In the genomic region with DNA sequence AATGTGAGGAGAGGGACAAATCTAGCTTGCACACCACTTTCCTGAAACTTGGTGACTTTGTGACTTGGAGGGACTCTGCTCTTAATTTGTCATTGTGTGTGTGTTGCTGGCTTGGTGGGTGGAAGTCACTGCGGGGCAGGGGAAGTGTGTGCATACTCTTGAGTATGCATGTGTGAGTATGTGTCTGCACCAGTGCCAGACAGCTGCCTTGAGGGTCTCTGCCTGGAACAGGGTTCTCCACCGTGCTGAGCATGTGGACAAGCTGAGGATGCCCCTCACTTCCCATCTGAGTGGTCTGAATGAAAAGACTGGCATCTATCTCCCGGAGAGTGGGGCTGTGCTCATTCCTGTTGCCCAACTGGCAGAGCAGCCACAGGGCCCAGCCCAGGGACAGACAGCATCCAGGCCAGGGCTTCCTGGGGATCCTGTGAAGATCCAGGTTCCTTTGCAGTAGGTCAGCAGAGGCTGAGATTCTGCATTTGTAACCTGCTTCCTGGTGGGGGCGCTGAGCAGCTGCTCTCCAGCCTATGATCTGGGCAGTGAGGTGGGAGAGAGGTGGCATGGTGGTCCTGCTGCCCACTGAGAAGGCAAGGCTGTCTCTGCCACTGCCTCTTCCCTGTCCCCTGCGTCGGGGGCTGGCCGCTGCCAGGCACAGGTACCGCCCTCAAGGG, we compare ENCODE assay signal across 1 cellular context.
A peak's percentile ranks its signal among the peaks of the same experiment; 100 is the strongest.
TF ChIP-seq lines count a peak whose summit lies in the region.

No MANE protein-coding gene starts in this region.

TF ChIP-seq in HepG2, 621 proteins besides CTCF, POLR2A, EP300 and RAD21 (continued from another document and continues in another):
- TF ChIP-seq ARID4A (CRISPR knock-in tag; IDR thresholded peaks at IDR 0.05; ENCODE audit: borderline replicate concordance) (peak; percentile 47; the same call in 1 of the 2 replicates), STAG1 (CRISPR knock-in tag; IDR thresholded peaks at IDR 0.05) (peak; percentile 71), BCL6 (CRISPR knock-in tag; IDR thresholded peaks at IDR 0.05) (no peak), SATB2 (CRISPR knock-in tag; IDR thresholded peaks at IDR 0.05) (no peak), ZNF280B (CRISPR knock-in tag; IDR thresholded peaks at IDR 0.05; ENCODE audit: borderline replicate concordance) (0 out of 2 replicates have a peak, but pooled peaks have one; percentile 21), LCORL (IDR thresholded peaks at IDR 0.05) (no peak), LCORL (CRISPR knock-in tag; IDR thresholded peaks at IDR 0.05) (peak; percentile 67), ZNF598 (CRISPR knock-in tag; IDR thresholded peaks at IDR 0.05; ENCODE audit: borderline replicate concordance) (peak; percentile 75; the same call in 1 of the 2 replicates), ZMYM3 (CRISPR knock-in tag; IDR thresholded peaks at IDR 0.05) (peak; percentile 68), NFE2 (CRISPR knock-in tag; IDR thresholded peaks at IDR 0.05) (0 out of 2 replicates have a peak, but pooled peaks have one; percentile 6), ZNF232 (CRISPR knock-in tag; IDR thresholded peaks at IDR 0.05; ENCODE audit: borderline replicate concordance) (no peak), HMGA1 (CRISPR knock-in tag; conservative IDR thresholded peaks at IDR 0.05) (no peak), ZGPAT (CRISPR knock-in tag; IDR thresholded peaks at IDR 0.05) (0 out of 2 replicates have a peak, but pooled peaks have one; percentile 29), ZNF138 (CRISPR knock-in tag; IDR thresholded peaks at IDR 0.05; ENCODE audit: low read depth) (0 out of 2 replicates have a peak, but pooled peaks have one; percentile 53), ZNF34 (CRISPR knock-in tag; IDR thresholded peaks at IDR 0.05; ENCODE audit: borderline replicate concordance) (no peak), SMYD3 (CRISPR knock-in tag; IDR thresholded peaks at IDR 0.05) (0 out of 2 replicates have a peak, but pooled peaks have one; percentile 12), HMGXB4 (CRISPR knock-in tag; IDR thresholded peaks at IDR 0.05; ENCODE audit: borderline replicate concordance in 1 of 2, low read depth in 1 of 2) (peak; percentile 33 to 84; a peak in 3 of 4 replicates), ZNF441 (CRISPR knock-in tag; IDR thresholded peaks at IDR 0.05; ENCODE audit: borderline replicate concordance) (0 out of 2 replicates have a peak, but pooled peaks have one; percentile 34), REXO4 (CRISPR knock-in tag; IDR thresholded peaks at IDR 0.05; ENCODE audit: borderline replicate concordance) (0 out of 2 replicates have a peak, but pooled peaks have one; percentile 32), ZNF17 (CRISPR knock-in tag; IDR thresholded peaks at IDR 0.05) (no peak), IRF2 (CRISPR knock-in tag; IDR thresholded peaks at IDR 0.05) (peak; percentile 48; the same call in 1 of the 2 replicates), ZNF446 (CRISPR knock-in tag; IDR thresholded peaks at IDR 0.05) (no peak), HNRNPH1 (optimal IDR thresholded peaks at IDR 0.05; ENCODE audit: low read depth, low read length) (no peak), NONO (IDR thresholded peaks at IDR 0.05) (no peak), NONO (CRISPR knock-in tag; conservative IDR thresholded peaks at IDR 0.05) (peak; percentile 40; the same call in 1 of the 2 replicates), SP1 (IDR thresholded peaks at IDR 0.05) (no peak), SP1 (CRISPR knock-in tag; IDR thresholded peaks at IDR 0.05) (peak; percentile 51; the same call in 1 of the 2 replicates), FOXO1 (CRISPR knock-in tag; IDR thresholded peaks at IDR 0.05) (peak; percentile 43; the same call in 1 of the 2 replicates), KDM5B (CRISPR knock-in tag; IDR thresholded peaks at IDR 0.05; ENCODE audit: borderline replicate concordance) (0 out of 2 replicates have a peak, but pooled peaks have one; percentile 20), GTF3A (CRISPR knock-in tag; conservative IDR thresholded peaks at IDR 0.05) (no peak), MLX (CRISPR knock-in tag; IDR thresholded peaks at IDR 0.05) (peak; percentile 14; the same call in 1 of the 2 replicates), KDM4B (CRISPR knock-in tag; IDR thresholded peaks at IDR 0.05) (no peak), RXRB (CRISPR knock-in tag; IDR thresholded peaks at IDR 0.05; ENCODE audit: borderline replicate concordance) (peak; percentile 72), ZNF256 (CRISPR knock-in tag; conservative IDR thresholded peaks at IDR 0.05) (no peak; the same call in 1 of the 2 replicates), NR0B2 (CRISPR knock-in tag; IDR thresholded peaks at IDR 0.05) (no peak), SMAD1 (CRISPR knock-in tag; IDR thresholded peaks at IDR 0.05; ENCODE audit: borderline replicate concordance, low read depth) (no peak), CBX1 (IDR thresholded peaks at IDR 0.05; ENCODE audit: low read depth) (peak; percentile 66), THAP11 (CRISPR knock-in tag; IDR thresholded peaks at IDR 0.05) (peak; percentile 63), CEBPZ (IDR thresholded peaks at IDR 0.05; ENCODE audit: low read length) (no peak), HDAC2 (CRISPR knock-in tag; IDR thresholded peaks at IDR 0.05) (peak; percentile 38; the same call in 1 of the 2 replicates), ZFP37 (CRISPR knock-in tag; IDR thresholded peaks at IDR 0.05; ENCODE audit: borderline replicate concordance) (0 out of 2 replicates have a peak, but pooled peaks have one; percentile 22), KDM3A (CRISPR knock-in tag; IDR thresholded peaks at IDR 0.05; ENCODE audit: low read depth) (0 out of 2 replicates have a peak, but pooled peaks have one; percentile 33), HNRNPL (IDR thresholded peaks at IDR 0.05; ENCODE audit: low read depth, low read length) (peak; percentile 78; the same call in 1 of the 2 replicates), ZNF20 (CRISPR knock-in tag; IDR thresholded peaks at IDR 0.05) (no peak), PITX1 (CRISPR knock-in tag; IDR thresholded peaks at IDR 0.05) (0 out of 2 replicates have a peak, but pooled peaks have one; percentile 46), EEA1 (CRISPR knock-in tag; IDR thresholded peaks at IDR 0.05; ENCODE audit: borderline replicate concordance) (0 out of 2 replicates have a peak, but pooled peaks have one; percentile 38), ZNF124 (CRISPR knock-in tag; IDR thresholded peaks at IDR 0.05) (no peak; the same call in 1 of the 2 replicates)
- TF ChIP-seq, protein P1, sequence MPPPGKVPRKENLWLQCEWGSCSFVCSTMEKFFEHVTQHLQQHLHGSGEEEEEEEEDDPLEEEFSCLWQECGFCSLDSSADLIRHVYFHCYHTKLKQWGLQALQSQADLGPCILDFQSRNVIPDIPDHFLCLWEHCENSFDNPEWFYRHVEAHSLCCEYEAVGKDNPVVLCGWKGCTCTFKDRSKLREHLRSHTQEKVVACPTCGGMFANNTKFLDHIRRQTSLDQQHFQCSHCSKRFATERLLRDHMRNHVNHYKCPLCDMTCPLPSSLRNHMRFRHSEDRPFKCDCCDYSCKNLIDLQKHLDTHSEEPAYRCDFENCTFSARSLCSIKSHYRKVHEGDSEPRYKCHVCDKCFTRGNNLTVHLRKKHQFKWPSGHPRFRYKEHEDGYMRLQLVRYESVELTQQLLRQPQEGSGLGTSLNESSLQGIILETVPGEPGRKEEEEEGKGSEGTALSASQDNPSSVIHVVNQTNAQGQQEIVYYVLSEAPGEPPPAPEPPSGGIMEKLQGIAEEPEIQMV (CRISPR knock-in tag; IDR thresholded peaks at IDR 0.05; ENCODE audit: low read depth): no peak
